In the genomic region with DNA sequence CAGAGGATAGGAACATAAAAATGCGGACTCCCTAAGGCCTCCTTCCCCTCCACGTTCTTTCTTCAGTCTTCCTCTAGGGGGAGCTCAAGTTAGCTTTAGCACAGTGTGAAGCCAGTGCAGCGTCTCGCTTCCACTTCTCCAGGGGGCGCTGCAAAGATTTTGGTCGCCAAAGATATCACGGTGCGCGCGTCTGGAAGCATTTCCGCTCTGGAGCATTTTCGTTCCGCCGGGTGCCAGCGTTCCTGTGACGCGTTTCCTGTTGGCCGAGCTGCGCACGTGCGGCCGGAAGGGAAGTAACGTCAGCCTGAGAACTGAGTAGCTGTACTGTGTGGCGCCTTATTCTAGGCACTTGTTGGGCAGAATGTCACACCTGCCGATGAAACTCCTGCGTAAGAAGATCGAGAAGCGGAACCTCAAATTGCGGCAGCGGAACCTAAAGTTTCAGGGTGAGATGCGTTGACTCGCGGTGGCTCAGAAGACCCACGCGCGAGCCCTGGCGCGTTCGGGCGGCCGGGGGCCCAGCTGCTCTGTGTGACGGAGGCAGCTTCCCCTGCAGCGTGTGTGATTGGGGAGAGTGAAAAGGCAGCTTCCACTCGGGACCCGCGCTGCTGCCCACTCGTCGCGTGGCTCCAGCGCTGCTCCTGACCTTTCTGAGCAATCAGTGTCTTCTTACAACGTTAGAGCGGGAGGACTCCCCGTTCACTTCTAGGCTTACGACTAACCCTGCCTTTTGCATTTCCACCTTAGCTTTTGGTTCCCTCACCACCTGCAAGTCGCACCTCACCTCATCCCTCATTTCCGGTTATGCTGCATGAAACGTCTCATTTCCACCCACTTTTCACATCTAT, we compare ENCODE assay signal across 1 cellular context.
A peak's percentile ranks its signal among the peaks of the same experiment; 100 is the strongest.
TF ChIP-seq lines count a peak whose summit lies in the region.

Gene DDX18 (plus strand): TSS at position 275 of the 848 bp plus-strand sequence. CDS start 87 bp downstream, at position 362.

TF ChIP-seq in HepG2, 621 proteins besides CTCF, POLR2A, EP300 and RAD21 (continued from another document and continues in another):
- TF ChIP-seq MAZ (IDR thresholded peaks at IDR 0.05; ENCODE audit: borderline replicate concordance, low read depth, low read length) (no peak), MAZ (CRISPR knock-in tag; IDR thresholded peaks at IDR 0.05; ENCODE audit: low read depth) (peak; percentile 52; the same call in 1 of the 2 replicates), BCLAF1 (IDR thresholded peaks at IDR 0.05) (no peak), POLR2G (IDR thresholded peaks at IDR 0.05; ENCODE audit: low read depth, low read length) (peak; percentile 96), SOX6 (IDR thresholded peaks at IDR 0.05) (no peak), SOX6 (CRISPR knock-in tag; IDR thresholded peaks at IDR 0.05) (peak; percentile 86), MYNN (CRISPR knock-in tag; IDR thresholded peaks at IDR 0.05; ENCODE audit: low read depth) (no peak), SAFB2 (CRISPR knock-in tag; IDR thresholded peaks at IDR 0.05; ENCODE audit: borderline replicate concordance, low read depth) (peak; percentile 83; the same call in 1 of the 2 replicates), SRSF9 (IDR thresholded peaks at IDR 0.05; ENCODE audit: borderline replicate concordance, insufficient read depth, low read depth, low read length, poor library complexity, severe bottlenecking) (no peak), CHCHD3 (CRISPR knock-in tag; IDR thresholded peaks at IDR 0.05) (peak; percentile 91; the same call in 1 of the 2 replicates), ZNF550 (CRISPR knock-in tag; IDR thresholded peaks at IDR 0.05; ENCODE audit: borderline replicate concordance) (no peak; the same call in 1 of the 2 replicates), NFE2 (CRISPR knock-in tag; IDR thresholded peaks at IDR 0.05) (no peak), MXI1 (IDR thresholded peaks at IDR 0.05; ENCODE audit: borderline replicate concordance, low read depth, low read length) (peak; percentile 98), RCOR2 (CRISPR knock-in tag; IDR thresholded peaks at IDR 0.05) (0 out of 2 replicates have a peak, but pooled peaks have one; percentile 69), ZFYVE20 (CRISPR knock-in tag; IDR thresholded peaks at IDR 0.05; ENCODE audit: borderline replicate concordance, low read depth) (no peak), HBP1 (CRISPR knock-in tag; IDR thresholded peaks at IDR 0.05; ENCODE audit: low read depth) (peak; percentile 93), ATF7-NPFF (CRISPR knock-in tag; IDR thresholded peaks at IDR 0.05; ENCODE audit: low read depth) (peak; percentile 85), HDAC2 (CRISPR knock-in tag; IDR thresholded peaks at IDR 0.05) (peak; percentile 92), DPF2 (CRISPR knock-in tag; IDR thresholded peaks at IDR 0.05; ENCODE audit: borderline replicate concordance, low read depth) (no peak), HCFC1 (IDR thresholded peaks at IDR 0.05; ENCODE audit: low read depth, low read length) (peak; percentile 64), ELF1 (CRISPR knock-in tag; IDR thresholded peaks at IDR 0.05) (peak; percentile 93), ZBTB21 (CRISPR knock-in tag; IDR thresholded peaks at IDR 0.05) (peak; percentile 98), ZNF207 (IDR thresholded peaks at IDR 0.05; ENCODE audit: borderline replicate concordance) (no peak), USF2 (IDR thresholded peaks at IDR 0.05; ENCODE audit: low read depth, low read length) (peak; percentile 76), USF2 (CRISPR knock-in tag; IDR thresholded peaks at IDR 0.05; ENCODE audit: borderline replicate concordance) (peak; percentile 89), CAMTA2 (CRISPR knock-in tag; IDR thresholded peaks at IDR 0.05; ENCODE audit: borderline replicate concordance) (peak; percentile 99), HOXA3 (CRISPR knock-in tag; IDR thresholded peaks at IDR 0.05) (peak; percentile 100), ZNF160 (CRISPR knock-in tag; IDR thresholded peaks at IDR 0.05) (0 out of 2 replicates have a peak, but pooled peaks have one; percentile 85), ATF3 (CRISPR knock-in tag; IDR thresholded peaks at IDR 0.05) (0 out of 2 replicates have a peak, but pooled peaks have one; percentile 36), ZNF577 (CRISPR knock-in tag; IDR thresholded peaks at IDR 0.05; ENCODE audit: borderline replicate concordance, low read depth) (0 out of 2 replicates have a peak, but pooled peaks have one; percentile 51), ZNF562 (CRISPR knock-in tag; IDR thresholded peaks at IDR 0.05; ENCODE audit: borderline replicate concordance) (no peak), ADNP (CRISPR knock-in tag; IDR thresholded peaks at IDR 0.05) (no peak), SIN3A (IDR thresholded peaks at IDR 0.05; ENCODE audit: borderline replicate concordance, low read depth, low read length) (peak; percentile 81)
- TF ChIP-seq, protein P1, sequence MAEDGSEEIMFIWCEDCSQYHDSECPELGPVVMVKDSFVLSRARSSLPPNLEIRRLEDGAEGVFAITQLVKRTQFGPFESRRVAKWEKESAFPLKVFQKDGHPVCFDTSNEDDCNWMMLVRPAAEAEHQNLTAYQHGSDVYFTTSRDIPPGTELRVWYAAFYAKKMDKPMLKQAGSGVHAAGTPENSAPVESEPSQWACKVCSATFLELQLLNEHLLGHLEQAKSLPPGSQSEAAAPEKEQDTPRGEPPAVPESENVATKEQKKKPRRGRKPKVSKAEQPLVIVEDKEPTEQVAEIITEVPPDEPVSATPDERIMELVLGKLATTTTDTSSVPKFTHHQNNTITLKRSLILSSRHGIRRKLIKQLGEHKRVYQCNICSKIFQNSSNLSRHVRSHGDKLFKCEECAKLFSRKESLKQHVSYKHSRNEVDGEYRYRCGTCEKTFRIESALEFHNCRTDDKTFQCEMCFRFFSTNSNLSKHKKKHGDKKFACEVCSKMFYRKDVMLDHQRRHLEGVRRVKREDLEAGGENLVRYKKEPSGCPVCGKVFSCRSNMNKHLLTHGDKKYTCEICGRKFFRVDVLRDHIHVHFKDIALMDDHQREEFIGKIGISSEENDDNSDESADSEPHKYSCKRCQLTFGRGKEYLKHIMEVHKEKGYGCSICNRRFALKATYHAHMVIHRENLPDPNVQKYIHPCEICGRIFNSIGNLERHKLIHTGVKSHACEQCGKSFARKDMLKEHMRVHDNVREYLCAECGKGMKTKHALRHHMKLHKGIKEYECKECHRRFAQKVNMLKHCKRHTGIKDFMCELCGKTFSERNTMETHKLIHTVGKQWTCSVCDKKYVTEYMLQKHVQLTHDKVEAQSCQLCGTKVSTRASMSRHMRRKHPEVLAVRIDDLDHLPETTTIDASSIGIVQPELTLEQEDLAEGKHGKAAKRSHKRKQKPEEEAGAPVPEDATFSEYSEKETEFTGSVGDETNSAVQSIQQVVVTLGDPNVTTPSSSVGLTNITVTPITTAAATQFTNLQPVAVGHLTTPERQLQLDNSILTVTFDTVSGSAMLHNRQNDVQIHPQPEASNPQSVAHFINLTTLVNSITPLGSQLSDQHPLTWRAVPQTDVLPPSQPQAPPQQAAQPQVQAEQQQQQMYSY (CRISPR knock-in tag; IDR thresholded peaks at IDR 0.05): no peak
- TF ChIP-seq, protein P2, sequence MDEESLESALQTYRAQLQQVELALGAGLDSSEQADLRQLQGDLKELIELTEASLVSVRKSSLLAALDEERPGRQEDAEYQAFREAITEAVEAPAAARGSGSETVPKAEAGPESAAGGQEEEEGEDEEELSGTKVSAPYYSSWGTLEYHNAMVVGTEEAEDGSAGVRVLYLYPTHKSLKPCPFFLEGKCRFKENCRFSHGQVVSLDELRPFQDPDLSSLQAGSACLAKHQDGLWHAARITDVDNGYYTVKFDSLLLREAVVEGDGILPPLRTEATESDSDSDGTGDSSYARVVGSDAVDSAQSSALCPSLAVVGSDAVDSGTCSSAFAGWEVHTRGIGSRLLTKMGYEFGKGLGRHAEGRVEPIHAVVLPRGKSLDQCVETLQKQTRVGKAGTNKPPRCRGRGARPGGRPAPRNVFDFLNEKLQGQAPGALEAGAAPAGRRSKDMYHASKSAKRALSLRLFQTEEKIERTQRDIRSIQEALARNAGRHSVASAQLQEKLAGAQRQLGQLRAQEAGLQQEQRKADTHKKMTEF (CRISPR knock-in tag; IDR thresholded peaks at IDR 0.05): peak; percentile 99
- TF ChIP-seq, protein P3, sequence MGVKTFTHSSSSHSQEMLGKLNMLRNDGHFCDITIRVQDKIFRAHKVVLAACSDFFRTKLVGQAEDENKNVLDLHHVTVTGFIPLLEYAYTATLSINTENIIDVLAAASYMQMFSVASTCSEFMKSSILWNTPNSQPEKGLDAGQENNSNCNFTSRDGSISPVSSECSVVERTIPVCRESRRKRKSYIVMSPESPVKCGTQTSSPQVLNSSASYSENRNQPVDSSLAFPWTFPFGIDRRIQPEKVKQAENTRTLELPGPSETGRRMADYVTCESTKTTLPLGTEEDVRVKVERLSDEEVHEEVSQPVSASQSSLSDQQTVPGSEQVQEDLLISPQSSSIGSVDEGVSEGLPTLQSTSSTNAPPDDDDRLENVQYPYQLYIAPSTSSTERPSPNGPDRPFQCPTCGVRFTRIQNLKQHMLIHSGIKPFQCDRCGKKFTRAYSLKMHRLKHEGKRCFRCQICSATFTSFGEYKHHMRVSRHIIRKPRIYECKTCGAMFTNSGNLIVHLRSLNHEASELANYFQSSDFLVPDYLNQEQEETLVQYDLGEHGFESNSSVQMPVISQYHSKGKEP (CRISPR knock-in tag; IDR thresholded peaks at IDR 0.05): 0 out of 2 replicates have a peak, but pooled peaks have one; percentile 4
- TF ChIP-seq, protein P4, sequence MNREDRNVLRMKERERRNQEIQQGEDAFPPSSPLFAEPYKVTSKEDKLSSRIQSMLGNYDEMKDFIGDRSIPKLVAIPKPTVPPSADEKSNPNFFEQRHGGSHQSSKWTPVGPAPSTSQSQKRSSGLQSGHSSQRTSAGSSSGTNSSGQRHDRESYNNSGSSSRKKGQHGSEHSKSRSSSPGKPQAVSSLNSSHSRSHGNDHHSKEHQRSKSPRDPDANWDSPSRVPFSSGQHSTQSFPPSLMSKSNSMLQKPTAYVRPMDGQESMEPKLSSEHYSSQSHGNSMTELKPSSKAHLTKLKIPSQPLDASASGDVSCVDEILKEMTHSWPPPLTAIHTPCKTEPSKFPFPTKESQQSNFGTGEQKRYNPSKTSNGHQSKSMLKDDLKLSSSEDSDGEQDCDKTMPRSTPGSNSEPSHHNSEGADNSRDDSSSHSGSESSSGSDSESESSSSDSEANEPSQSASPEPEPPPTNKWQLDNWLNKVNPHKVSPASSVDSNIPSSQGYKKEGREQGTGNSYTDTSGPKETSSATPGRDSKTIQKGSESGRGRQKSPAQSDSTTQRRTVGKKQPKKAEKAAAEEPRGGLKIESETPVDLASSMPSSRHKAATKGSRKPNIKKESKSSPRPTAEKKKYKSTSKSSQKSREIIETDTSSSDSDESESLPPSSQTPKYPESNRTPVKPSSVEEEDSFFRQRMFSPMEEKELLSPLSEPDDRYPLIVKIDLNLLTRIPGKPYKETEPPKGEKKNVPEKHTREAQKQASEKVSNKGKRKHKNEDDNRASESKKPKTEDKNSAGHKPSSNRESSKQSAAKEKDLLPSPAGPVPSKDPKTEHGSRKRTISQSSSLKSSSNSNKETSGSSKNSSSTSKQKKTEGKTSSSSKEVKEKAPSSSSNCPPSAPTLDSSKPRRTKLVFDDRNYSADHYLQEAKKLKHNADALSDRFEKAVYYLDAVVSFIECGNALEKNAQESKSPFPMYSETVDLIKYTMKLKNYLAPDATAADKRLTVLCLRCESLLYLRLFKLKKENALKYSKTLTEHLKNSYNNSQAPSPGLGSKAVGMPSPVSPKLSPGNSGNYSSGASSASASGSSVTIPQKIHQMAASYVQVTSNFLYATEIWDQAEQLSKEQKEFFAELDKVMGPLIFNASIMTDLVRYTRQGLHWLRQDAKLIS (CRISPR knock-in tag; IDR thresholded peaks at IDR 0.05): no peak
